ENCODE assay signal across 2 cellular contexts in the genomic region with DNA sequence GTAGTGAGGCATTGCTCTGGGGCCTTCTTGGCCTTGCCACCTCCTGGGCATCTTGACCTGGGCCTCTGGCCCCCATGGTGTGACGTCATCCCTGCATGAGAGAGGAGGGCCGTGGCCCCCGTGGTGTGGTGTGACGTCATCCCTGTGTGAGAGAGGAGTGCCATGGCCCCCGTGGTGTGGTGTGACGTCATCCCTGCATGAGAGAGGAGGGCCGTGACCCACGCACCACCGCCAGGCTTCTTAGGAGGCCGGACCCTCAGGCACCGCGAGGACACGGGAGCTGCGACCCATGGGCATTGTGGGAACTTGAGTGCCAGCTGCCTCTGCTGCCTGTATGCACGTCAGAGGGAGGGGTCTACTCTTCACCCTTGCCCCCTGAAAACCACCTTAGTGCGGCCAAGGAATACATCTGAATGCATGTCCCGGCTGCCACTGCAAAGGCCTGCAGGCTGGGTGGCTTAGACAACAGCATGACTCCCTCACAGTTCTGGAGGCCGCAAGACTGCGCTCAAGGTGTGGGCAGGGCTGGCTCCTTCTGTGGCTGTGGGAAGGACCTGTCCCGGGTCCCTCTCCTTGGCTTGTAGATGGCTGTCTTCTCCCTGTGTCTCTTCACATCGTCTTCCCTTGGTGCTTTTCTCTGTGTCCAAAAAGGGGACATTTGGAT.
A peak's percentile ranks its signal among the peaks of the same experiment; 100 is the strongest.
TF ChIP-seq lines count a peak whose summit lies in the region.

No MANE protein-coding gene starts in this region.

TF ChIP-seq in A549, 52 proteins besides CTCF, POLR2A, EP300 and RAD21:
- TF ChIP-seq, protein P1, sequence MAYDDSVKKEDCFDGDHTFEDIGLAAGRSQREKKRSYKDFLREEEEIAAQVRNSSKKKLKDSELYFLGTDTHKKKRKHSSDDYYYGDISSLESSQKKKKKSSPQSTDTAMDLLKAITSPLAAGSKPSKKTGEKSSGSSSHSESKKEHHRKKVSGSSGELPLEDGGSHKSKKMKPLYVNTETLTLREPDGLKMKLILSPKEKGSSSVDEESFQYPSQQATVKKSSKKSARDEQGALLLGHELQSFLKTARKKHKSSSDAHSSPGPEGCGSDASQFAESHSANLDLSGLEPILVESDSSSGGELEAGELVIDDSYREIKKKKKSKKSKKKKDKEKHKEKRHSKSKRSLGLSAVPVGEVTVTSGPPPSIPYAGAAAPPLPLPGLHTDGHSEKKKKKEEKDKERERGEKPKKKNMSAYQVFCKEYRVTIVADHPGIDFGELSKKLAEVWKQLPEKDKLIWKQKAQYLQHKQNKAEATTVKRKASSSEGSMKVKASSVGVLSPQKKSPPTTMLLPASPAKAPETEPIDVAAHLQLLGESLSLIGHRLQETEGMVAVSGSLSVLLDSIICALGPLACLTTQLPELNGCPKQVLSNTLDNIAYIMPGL (CRISPR knock-in tag; IDR thresholded peaks at IDR 0.05; ENCODE audit: borderline replicate concordance), result no peak
- TF ChIP-seq FOSL2 (IDR thresholded peaks at IDR 0.05) (no peak), FOSL2 (CRISPR knock-in tag; IDR thresholded peaks at IDR 0.05) (0 out of 2 replicates have a peak, but pooled peaks have one; percentile 10)

TF ChIP-seq in IMR-90, 13 proteins besides CTCF, POLR2A, EP300 and RAD21:
- TF ChIP-seq MAZ (IDR thresholded peaks at IDR 0.05; ENCODE audit: borderline replicate concordance, low read depth, low read length) (no peak), BHLHE40 (IDR thresholded peaks at IDR 0.05; ENCODE audit: low read depth, low read length) (no peak), SMC3 (IDR thresholded peaks at IDR 0.05; ENCODE audit: low read depth, low read length) (no peak), MXI1 (IDR thresholded peaks at IDR 0.05; ENCODE audit: borderline replicate concordance, low read depth, low read length) (no peak), MAFK (IDR thresholded peaks at IDR 0.05; ENCODE audit: low read depth, low read length) (no peak), RFX5 (IDR thresholded peaks at IDR 0.05; ENCODE audit: low read depth, low read length) (no peak), RCOR1 (IDR thresholded peaks at IDR 0.05; ENCODE audit: insufficient replicate concordance, low read length) (no peak), NFE2L2 (IDR thresholded peaks at IDR 0.05; ENCODE audit: low read depth, low read length) (no peak), FOS (IDR thresholded peaks at IDR 0.05; ENCODE audit: low read depth, low read length) (no peak), CEBPB (IDR thresholded peaks at IDR 0.05; ENCODE audit: low read depth, low read length) (no peak), CHD1 (IDR thresholded peaks at IDR 0.05; ENCODE audit: low read depth, low read length) (no peak)
- TF ChIP-seq, protein P2, sequence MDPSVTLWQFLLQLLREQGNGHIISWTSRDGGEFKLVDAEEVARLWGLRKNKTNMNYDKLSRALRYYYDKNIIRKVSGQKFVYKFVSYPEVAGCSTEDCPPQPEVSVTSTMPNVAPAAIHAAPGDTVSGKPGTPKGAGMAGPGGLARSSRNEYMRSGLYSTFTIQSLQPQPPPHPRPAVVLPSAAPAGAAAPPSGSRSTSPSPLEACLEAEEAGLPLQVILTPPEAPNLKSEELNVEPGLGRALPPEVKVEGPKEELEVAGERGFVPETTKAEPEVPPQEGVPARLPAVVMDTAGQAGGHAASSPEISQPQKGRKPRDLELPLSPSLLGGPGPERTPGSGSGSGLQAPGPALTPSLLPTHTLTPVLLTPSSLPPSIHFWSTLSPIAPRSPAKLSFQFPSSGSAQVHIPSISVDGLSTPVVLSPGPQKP (IDR thresholded peaks at IDR 0.05; ENCODE audit: borderline replicate concordance, low read depth, low read length), result no peak
- TF ChIP-seq, protein P3, sequence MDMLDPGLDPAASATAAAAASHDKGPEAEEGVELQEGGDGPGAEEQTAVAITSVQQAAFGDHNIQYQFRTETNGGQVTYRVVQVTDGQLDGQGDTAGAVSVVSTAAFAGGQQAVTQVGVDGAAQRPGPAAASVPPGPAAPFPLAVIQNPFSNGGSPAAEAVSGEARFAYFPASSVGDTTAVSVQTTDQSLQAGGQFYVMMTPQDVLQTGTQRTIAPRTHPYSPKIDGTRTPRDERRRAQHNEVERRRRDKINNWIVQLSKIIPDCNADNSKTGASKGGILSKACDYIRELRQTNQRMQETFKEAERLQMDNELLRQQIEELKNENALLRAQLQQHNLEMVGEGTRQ (IDR thresholded peaks at IDR 0.05; ENCODE audit: low read depth, low read length), result no peak
TF ChIP-seq in IMR-90: peak in this region for 0.
